In genomic region chr5:77379558-77380061, GRCh38 we compare ENCODE assay signal across 9 cellular contexts.
DNase-seq lines count a peak whose midpoint lies in the region; ATAC-seq, FAIRE-seq and TF ChIP-seq lines count a peak whose summit lies in the region.
"Had no signal": no experiment of that assay in that cellular context is flagged by ENCODE, and none has a peak within 500 bp of the region (broad histone marks: within the 10 kb centered on the region; RNA-seq: fewer than 3 reads in every experiment).

No MANE protein-coding gene starts in this region.

- no peak for FAIRE-seq in H54 (lab: Jason Lieb, UNC)
- FAIRE-seq: A204.1 had no signal

- H3K4me3 Mint-ChIP-seq in activated T-helper 17 cell treated with anti-CD3 and anti-CD28 coated beads, Interleukin-2, amount 50 U/mL, for 72 hours: peak overlapping the region; percentile 30

- H3K27me3 Mint-ChIP-seq in activated T-helper 17 cell treated with anti-CD3 and anti-CD28 coated beads, Interleukin-2, amount 50 U/mL, for 72 hours: peaks cover 5% of the 10 kb centered on the region

- TF ChIP-seq POLR2A in H54 (IDR thresholded peaks at IDR 0.05; ENCODE audit: low read depth, low read length): no peak

- ATAC-seq in activated CD4-positive, CD25-positive, alpha-beta regulatory T cell treated with anti-CD3 and anti-CD28 coated beads, Interleukin-2, amount 50 U/mL, for 24 hours: peak; percentile 95 to 96
- peak; percentile 89 for ATAC-seq in HG03342 (IDR thresholded peaks at IDR 0.05; ENCODE audit: unreplicated experiment)
- peak; percentile 93 for ATAC-seq in activated T-helper 17 cell treated with anti-CD3 and anti-CD28 coated beads, Interleukin-2, amount 50 U/mL, for 72 hours (replicated peaks)

- no peak for DNase-seq in activated CD4-positive, CD25-positive, alpha-beta regulatory T cell treated with anti-CD3 and anti-CD28 coated beads, Interleukin-2, amount 50 U/mL, for 72 hours
- peak; percentile 44 for DNase-seq in stimulated activated naive CD4-positive, alpha-beta T cell treated with Interleukin-2 at 50 U/mL for 16 hours (lab: John Stamatoyannopoulos, UW)
- DNase-seq in cerebellar nuclear complex (lab: John Stamatoyannopoulos, UW) (no peak), H54 (ENCODE audit: insufficient read length, low spot score) (no peak), GM19238 (ENCODE audit: insufficient read length, low spot score) (no peak)

- H3K27ac Mint-ChIP-seq in activated T-helper 17 cell treated with anti-CD3 and anti-CD28 coated beads, Interleukin-2, amount 50 U/mL, for 72 hours: peak overlapping the region; percentile 75

- H3K36me3 Mint-ChIP-seq in activated T-helper 17 cell treated with anti-CD3 and anti-CD28 coated beads, Interleukin-2, amount 50 U/mL, for 72 hours (ENCODE audit: low read depth): no peaks in the 10 kb centered on the region

- peaks cover 9% of the 10 kb centered on the region for H3K4me1 Mint-ChIP-seq in activated T-helper 17 cell treated with anti-CD3 and anti-CD28 coated beads, Interleukin-2, amount 50 U/mL, for 72 hours

- H3K9me3 Mint-ChIP-seq in activated T-helper 17 cell treated with anti-CD3 and anti-CD28 coated beads, Interleukin-2, amount 50 U/mL, for 72 hours: no peaks in the 10 kb centered on the region
